In genomic region chr16:15335609-15336008, GRCh38 we compare ENCODE assay signal across 8 cellular contexts. TPM values are rescaled to one million over a fixed set of nuclear protein-coding genes. Genes with fewer than 3 reads are reported as not detected.
"Had no signal": no experiment of that assay in that cellular context is flagged by ENCODE, and none has a peak within 500 bp of the region (broad histone marks: within the 10 kb centered on the region; RNA-seq: fewer than 3 reads in every experiment).

No MANE protein-coding gene starts in this region.

RNA-seq across cellular contexts. Expression of gene MPV17L, which starts 59.9 kb away (rescaled TPM):
- total RNA-seq: activated CD4-positive, alpha-beta memory T cell treated with anti-CD3 and anti-CD28 coated beads for 36 hours; activated CD4-positive, alpha-beta memory T cell treated with anti-CD3 and anti-CD28 coated beads, Interleukin-2, amount 10 ng/mL, durations not matched to agents 7 days and 5 days; activated CD4-positive, alpha-beta T cell treated with anti-CD3 and anti-CD28 coated beads for 36 hours; activated CD4-positive, alpha-beta T cell treated with anti-CD3 and anti-CD28 coated beads, Interleukin-2, amount 10 ng/mL, durations not matched to agents 7 days and 5 days; activated CD8-positive, alpha-beta T cell treated with anti-CD3 and anti-CD28 coated beads, Interleukin-2, amount 10 ng/mL, durations not matched to agents 7 days and 5 days; T-helper 1 cell treated with Interleukin-12 subunit alpha and Interleukin-12 subunit beta and Interleukin-4 antibody, amounts not matched to agents 30 ng/mL and 1 ng/mL, for 36 hours; T-helper 17 cell; T-helper 2 cell treated with Interferon-gamma antibody and Interleukin-4, amounts not matched to agents 100 ng/mL and 5 ng/mL, for 36 hours had no signal
